ENCODE assay signal across 14 cellular contexts in the genomic region with DNA sequence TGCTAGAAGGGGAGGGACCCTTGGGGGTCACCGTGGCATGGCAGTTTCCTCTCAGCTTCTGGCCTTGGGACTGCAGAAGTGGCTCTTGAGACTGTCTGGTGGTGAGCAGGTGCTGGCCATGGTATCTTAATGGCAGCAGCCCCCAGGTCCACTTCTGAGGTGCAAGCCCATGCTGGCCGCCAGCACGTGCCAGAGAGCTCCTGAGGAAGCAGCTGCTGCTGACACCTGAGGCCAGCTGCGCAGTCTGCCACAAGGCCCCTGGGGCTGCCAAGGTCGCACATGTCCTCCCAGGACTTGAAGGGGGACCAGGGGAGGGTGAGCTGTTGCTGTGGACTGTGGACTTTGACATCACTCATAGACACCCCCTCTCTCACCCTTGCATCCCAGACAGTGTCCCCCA. TPM values are rescaled to one million over a fixed set of nuclear protein-coding genes. Genes with fewer than 3 reads are reported as not detected.
DNase-seq lines count a peak whose midpoint lies in the region; ATAC-seq and TF ChIP-seq lines count a peak whose summit lies in the region.
"Had no signal": no experiment of that assay in that cellular context is flagged by ENCODE, and none has a peak within 500 bp of the region (broad histone marks: within the 10 kb centered on the region; RNA-seq: fewer than 3 reads in every experiment).

No MANE protein-coding gene starts in this region.

- peaks cover 100% of the 10 kb centered on the region for H3K4me1 ChIP-seq in left ventricle myocardium inferior
- peaks cover 68 to 93% (median 82%) of the 10 kb centered on the region in 4 donors for H3K4me1 ChIP-seq in upper lobe of left lung

- peak in 1 of 2 donors; percentile 14 for ATAC-seq in upper lobe of left lung (ENCODE audit: low FRiP score in 2 of 2)
- ATAC-seq in HG03095 (IDR thresholded peaks at IDR 0.05; ENCODE audit: unreplicated experiment), result no peak

- TF ChIP-seq POLR2A in upper lobe of left lung (IDR thresholded peaks at IDR 0.05), result no peak

- no peaks in the 10 kb centered on the region for H3K36me3 ChIP-seq in left ventricle myocardium inferior
- no peaks in the 10 kb centered on the region for H3K36me3 ChIP-seq in upper lobe of left lung

- peak overlapping the region; percentile 57 for H3K27ac ChIP-seq in left ventricle myocardium inferior (replicated peaks)
- peak overlapping the region; percentile 11 for H3K27ac ChIP-seq in epithelial cell of prostate
- H3K27ac ChIP-seq in upper lobe of left lung, result peak overlapping the region in 3 of 4 donors; percentile 32 to 75 (median 61)

- 7% methylated on average over 1 of the region's 5 CpGs; no CpG with 5 or more reads in 1 of the 2 donors for WGBS in upper lobe of left lung, 2 donors

- no peak for TF ChIP-seq CTCF in left ventricle myocardium inferior (IDR thresholded peaks at IDR 0.05; ENCODE audit: borderline replicate concordance)
- no peak for TF ChIP-seq CTCF in upper lobe of left lung (IDR thresholded peaks at IDR 0.05)

- H3K9me3 ChIP-seq in left ventricle myocardium inferior (replicated peaks) (no peaks in the 10 kb centered on the region), upper lobe of left lung (no peaks in the 10 kb centered on the region)

- H3K27me3 ChIP-seq in left ventricle myocardium inferior (ENCODE audit: low read depth) (no peaks in the 10 kb centered on the region), upper lobe of left lung (no peaks in the 10 kb centered on the region)

- no peak for TF ChIP-seq EP300 in upper lobe of left lung (IDR thresholded peaks at IDR 0.05)

- intact Hi-C loops in left ventricle myocardium inferior (cut with micrococcal nuclease), result no loop called here
- intact Hi-C loops in cardiac septum (cut with DNase I), result no loop called here

- DNase-seq in left ventricle myocardium inferior, result no peak
- no peak for DNase-seq in cardiac septum (ENCODE audit: low spot score)
- peak; percentile 59 for DNase-seq in NCI-H2196 treated with DMSO at 0.1 percent for 48 hours (lab: John Stamatoyannopoulos, UW; ENCODE audit: unreplicated experiment)
- no peak for DNase-seq in epithelial cell of prostate (ENCODE audit: low read depth, low spot score)
- DNase-seq in upper lobe of left lung, result peak in 1 of 2 donors; percentile 64
- no peak for DNase-seq in effector CD4-positive, alpha-beta T cell
- no peak for DNase-seq in activated effector memory CD4-positive, alpha-beta T cell treated with Interleukin-2 at 50 U/mL for 16 hours
- DNase-seq: activated gamma-delta T cell; effector memory CD4-positive, alpha-beta T cell; H7; NCI-H2081; small intestine; stimulated activated naive CD8-positive, alpha-beta T cell treated with anti-CD3 and anti-CD28 coated beads, Interleukin-15, Interleukin-2, amounts not matched to agents 100 U/mL and 50 U/mL, for 24 hours had no signal

- H3K4me3 ChIP-seq in left ventricle myocardium inferior (no peak overlapping the region), upper lobe of left lung (no peak overlapping the region)

RNA-seq across cellular contexts. Expression of gene NFIX, which starts 48.0 kb away (rescaled TPM):
- total RNA-seq in left ventricle myocardium inferior (118 TPM), cardiac septum (123 TPM), upper lobe of left lung (100 to 1,000 TPM in 3 of 6 donors, 10 to 100 TPM in 3; 64.0 to 188 (median 107) TPM)

RNA-seq across cellular contexts. Expression of gene LYL1, which starts 59.4 kb away (rescaled TPM):
- 6.3 TPM for total RNA-seq in left ventricle myocardium inferior
- 9.4 TPM for total RNA-seq in cardiac septum
- total RNA-seq in upper lobe of left lung, result 10 to 100 TPM; 22.6 to 55.5 (median 31.4) TPM

Comparison
In these comparisons a context has a peak if more than half of its experiments do, and no peak if none do; other contexts are left out.
1. H3K27ac ChIP-seq: peak in every context shown above with its lines; median percentile 61 in upper lobe of left lung; 57 in left ventricle myocardium inferior; 11 in epithelial cell of prostate.